In the genomic region with DNA sequence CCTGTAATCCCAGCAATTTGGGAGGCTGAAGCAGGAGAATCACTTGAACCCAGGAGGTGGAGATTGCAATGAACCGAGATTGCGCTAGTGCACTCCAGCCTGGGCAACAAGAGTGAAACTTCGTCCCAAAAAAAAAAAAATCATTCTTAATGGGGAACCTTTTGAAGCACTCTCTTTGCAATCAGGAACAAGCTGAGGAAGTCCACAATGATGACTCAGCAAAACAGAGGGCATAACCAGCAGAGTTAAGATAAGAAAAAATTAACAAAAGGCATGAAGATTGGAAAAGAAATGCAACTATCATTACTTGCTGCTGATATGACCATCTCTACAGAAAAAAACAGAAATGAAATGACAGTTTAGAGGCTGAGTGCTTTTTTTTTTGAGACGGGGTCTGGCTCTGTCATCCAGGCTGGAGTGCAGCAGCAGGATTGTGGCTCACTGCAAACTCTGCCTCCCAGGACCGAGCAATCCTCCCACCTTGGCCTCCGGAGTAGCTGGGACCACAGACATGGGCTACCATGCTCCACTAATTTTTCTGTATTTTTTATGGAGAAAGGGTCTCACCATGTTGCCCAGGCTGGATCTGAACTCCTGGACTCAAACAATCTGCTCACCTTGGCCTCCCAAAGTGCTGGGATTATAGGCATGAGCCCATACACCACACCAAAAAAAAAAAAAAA, we compare ENCODE assay signal across 9 cellular contexts.
DNase-seq lines count a peak whose midpoint lies in the region; ATAC-seq and TF ChIP-seq lines count a peak whose summit lies in the region.
"Had no signal": no experiment of that assay in that cellular context is flagged by ENCODE, and none has a peak within 500 bp of the region (broad histone marks: within the 10 kb centered on the region; RNA-seq: fewer than 3 reads in every experiment).

No MANE protein-coding gene starts in this region.

- H3K27ac Mint-ChIP-seq in natural killer cell treated with Interleukin-12 subunit alpha and Interleukin-12 subunit beta and Interleukin-15 and Interleukin-18, amount 100 ng/mL, for 72 hours = peak overlapping the region; percentile 62 to 88

- no peak for ATAC-seq in natural killer cell treated with Interleukin-12 subunit alpha and Interleukin-12 subunit beta and Interleukin-15 and Interleukin-18, amount 100 ng/mL, for 72 hours
- ATAC-seq in HG03378 (IDR thresholded peaks at IDR 0.05; ENCODE audit: unreplicated experiment) (no peak), GM21528 (IDR thresholded peaks at IDR 0.05; ENCODE audit: low FRiP score, unreplicated experiment) (no peak), HG02642 (IDR thresholded peaks at IDR 0.05; ENCODE audit: poor library complexity, unreplicated experiment) (no peak)

- H3K36me3 Mint-ChIP-seq in natural killer cell treated with Interleukin-12 subunit alpha and Interleukin-12 subunit beta and Interleukin-15 and Interleukin-18, amount 100 ng/mL, for 72 hours = peaks cover 8% of the 10 kb centered on the region

- H3K27me3 Mint-ChIP-seq in natural killer cell treated with Interleukin-12 subunit alpha and Interleukin-12 subunit beta and Interleukin-15 and Interleukin-18, amount 100 ng/mL, for 72 hours = no peaks in the 10 kb centered on the region

- peak overlapping the region; percentile 40 for H3K4me3 Mint-ChIP-seq in natural killer cell treated with Interleukin-12 subunit alpha and Interleukin-12 subunit beta and Interleukin-15 and Interleukin-18, amount 100 ng/mL, for 72 hours
- H3K4me3 Mint-ChIP-seq: brain had no signal

- peaks cover 27 to 29% of the 10 kb centered on the region in 2 donors for H3K4me1 Mint-ChIP-seq in natural killer cell treated with Interleukin-12 subunit alpha and Interleukin-12 subunit beta and Interleukin-15 and Interleukin-18, amount 100 ng/mL, for 72 hours (ENCODE audit: low read depth in 2 of 2)

- no peak overlapping the region for H3K4me3 ChIP-seq in choroid plexus epithelial cell (ENCODE audit: low read depth, low read length)

- TF ChIP-seq CTCF in choroid plexus epithelial cell (conservative IDR thresholded peaks at IDR 0.05; ENCODE audit: low read depth, low read length) (no peak), GM13977 (IDR thresholded peaks at IDR 0.05; ENCODE audit: extremely low read depth, insufficient read depth, missing control alignments) (no peak)

- H3K9me3 Mint-ChIP-seq in natural killer cell treated with Interleukin-12 subunit alpha and Interleukin-12 subunit beta and Interleukin-15 and Interleukin-18, amount 100 ng/mL, for 72 hours = no peaks in the 10 kb centered on the region

- in situ Hi-C loops in GM13977 (cut with MboI; ENCODE audit: low pct_unique_long_range_greater_than_20kb, low sequenced_read_pairs, unreplicated experiment) = no loop called here

- DNase-seq in GF-D8 (lab: John Stamatoyannopoulos, UW) (peak; percentile 64), OCI-M2 (lab: John Stamatoyannopoulos, UW; ENCODE audit: unreplicated experiment) (peak; percentile 12), choroid plexus epithelial cell (ENCODE audit: low read depth) (peak; percentile 64), GM13977 (ENCODE audit: low spot score) (no peak)
- no peak for DNase-seq in natural killer cell treated with Interleukin-12 subunit alpha and Interleukin-12 subunit beta and Interleukin-15 and Interleukin-18, amount 100 ng/mL, for 72 hours (ENCODE audit: low spot score)

Comparison
In these comparisons a context has a peak if more than half of its experiments do, and no peak if none do; other contexts are left out.
1. DNase-seq: peak in GF-D8 (single experiment), OCI-M2 (single experiment) and choroid plexus epithelial cell (single experiment); none in natural killer cell treated with Interleukin-12 subunit alpha and Interleukin-12 subunit beta and Interleukin-15 and Interleukin-18, amount 100 ng/mL, for 72 hours (single experiment) and GM13977 (single experiment).